ENCODE assay signal across 27 cellular contexts in genomic region chr14:101954501-101954900, GRCh38.
"Had no signal": no experiment of that assay in that cellular context is flagged by ENCODE, and none has a peak within 500 bp of the region (broad histone marks: within the 10 kb centered on the region; RNA-seq: fewer than 3 reads in every experiment).

No MANE protein-coding gene starts in this region.

- H3K4me3 ChIP-seq: coronary artery, dorsolateral prefrontal cortex, esophagus squamous epithelium, gastrocnemius medialis, heart left ventricle, hepatocyte, left lung, lung, mucosa of descending colon had no signal

- H3K27ac Mint-ChIP-seq: effector memory CD8-positive, alpha-beta T cell; endodermal cell; memory B cell; mesothelial cell of epicardium had no signal

- FAIRE-seq: colon, endometrium had no signal

- H3K36me3 Mint-ChIP-seq: immature natural killer cell, memory B cell, mesothelial cell of epicardium, naive B cell had no signal

- DNase-seq: effector CD8-positive, alpha-beta T cell; effector memory CD8-positive, alpha-beta T cell; erythroblast; esophagus squamous epithelium; foreskin melanocyte; gastrocnemius medialis; heart left ventricle; hypothalamus; immature natural killer cell; islet precursor cell; left cardiac atrium; left ventricle myocardium superior; mammary epithelial cell; mucosa of descending colon; naive B cell had no signal

- H3K9me3 ChIP-seq: esophagus squamous epithelium, gastrocnemius medialis, heart left ventricle, left lung, mucosa of descending colon had no signal

- H3K27ac ChIP-seq: coronary artery, dorsolateral prefrontal cortex, epithelial cell of prostate, esophagus squamous epithelium, gastrocnemius medialis, heart left ventricle, hepatocyte, left lung had no signal

- H3K4me3 Mint-ChIP-seq: effector memory CD8-positive, alpha-beta T cell; endodermal cell; immature natural killer cell; memory B cell; mesothelial cell of epicardium had no signal

- H3K27me3 ChIP-seq: dorsolateral prefrontal cortex, esophagus squamous epithelium, gastrocnemius medialis, heart left ventricle, hepatocyte, left lung had no signal

- H3K27me3 Mint-ChIP-seq: effector memory CD8-positive, alpha-beta T cell; memory B cell; naive B cell had no signal

- H3K4me1 Mint-ChIP-seq: endodermal cell, mesothelial cell of epicardium had no signal

- ATAC-seq: effector memory CD8-positive, alpha-beta T cell; esophagus mucosa; gastrocnemius medialis; heart left ventricle; left cardiac atrium; left lung; left ventricle myocardium superior; mucosa of descending colon had no signal

- H3K36me3 ChIP-seq: esophagus squamous epithelium, gastrocnemius medialis, heart left ventricle, left lung had no signal
